20 cellular contexts compared by ENCODE assay signal in the genomic region with DNA sequence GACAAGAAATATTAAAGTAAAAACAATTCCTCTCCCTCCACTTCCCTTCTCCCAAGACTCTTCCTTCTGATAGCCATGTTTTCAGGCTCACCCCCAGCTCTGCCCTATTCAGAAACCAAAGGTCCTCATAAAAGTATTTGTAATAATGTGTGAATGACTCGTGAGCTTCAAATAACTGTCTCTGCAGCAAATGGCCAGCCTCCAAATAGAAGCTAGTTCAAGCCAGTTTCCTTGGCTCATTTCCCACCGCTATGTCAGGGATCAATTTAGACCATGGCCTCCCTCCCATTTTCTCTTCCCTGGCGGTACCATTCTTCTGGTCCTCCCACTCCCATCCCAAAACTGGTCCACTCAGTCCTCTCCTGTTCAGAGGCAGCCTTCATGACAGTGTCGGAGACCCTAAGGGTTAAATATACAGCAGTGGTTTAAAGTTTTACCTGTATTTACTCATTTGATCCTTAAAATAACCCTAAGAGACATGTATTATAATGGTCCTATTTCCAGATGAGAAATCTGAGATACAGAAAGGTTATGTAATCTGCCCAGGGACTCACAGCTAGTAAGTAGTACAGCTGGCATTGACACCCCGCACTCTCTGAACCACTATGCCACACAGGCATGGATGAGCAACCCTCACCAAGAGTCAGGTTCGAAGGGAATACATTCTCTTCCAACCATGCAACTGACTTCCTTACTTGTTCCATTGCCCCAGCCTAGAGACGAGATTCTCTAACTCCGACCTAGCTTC. TPM values are rescaled to one million over a fixed set of nuclear protein-coding genes. Genes with fewer than 3 reads are reported as not detected.
A peak's percentile ranks its signal among the peaks of the same experiment; 100 is the strongest.
DNase-seq lines count a peak whose midpoint lies in the region; ATAC-seq and TF ChIP-seq lines count a peak whose summit lies in the region.
"Had no signal": no experiment of that assay in that cellular context is flagged by ENCODE, and none has a peak within 500 bp of the region (broad histone marks: within the 10 kb centered on the region; RNA-seq: fewer than 3 reads in every experiment).

No MANE protein-coding gene starts in this region.

- no peaks in the 10 kb centered on the region for H3K79me2 ChIP-seq in GM23248 (ENCODE audit: insufficient read depth)

- WGBS in GM23248 (ENCODE audit: low coverage in 1 of 2, low lambda C conversion rate in 2 of 2, missing lambda C conversion rate in 2 of 2), 2 experiments: 62 to 65% methylated on average over 8 of the region's 8 CpGs
- WGBS in stomach, 5 donors: 74 to 83% (median 79%) methylated on average over 8 of the region's 8 CpGs

- H3K27me3 ChIP-seq in GM23248 (replicated peaks; ENCODE audit: insufficient read depth): no peaks in the 10 kb centered on the region
- H3K27me3 ChIP-seq in stomach: no peaks in the 10 kb centered on the region
- H3K27me3 ChIP-seq: foreskin keratinocyte, right lobe of liver had no signal

- H3K4me3 ChIP-seq in GM23248: no peak overlapping the region
- H3K4me3 ChIP-seq in NB4 (ENCODE audit: low read depth, low read length): no peak overlapping the region
- H3K4me3 ChIP-seq in stomach: no peak overlapping the region
- H3K4me3 ChIP-seq: mucosa of descending colon, right lobe of liver had no signal

- H3K9me3 Mint-ChIP-seq in memory B cell: no peaks in the 10 kb centered on the region

- in situ Hi-C loops in GM23248 (cut with MboI): no loop called here

- no peaks in the 10 kb centered on the region for H3K9me3 ChIP-seq in GM23248 (ENCODE audit: low read depth)
- no peaks in the 10 kb centered on the region for H3K9me3 ChIP-seq in stomach
- H3K9me3 ChIP-seq: mucosa of descending colon, right lobe of liver had no signal

- no peaks in the 10 kb centered on the region for H3K27me3 Mint-ChIP-seq in memory B cell

- H3K9ac ChIP-seq in GM23248: no peak overlapping the region

- H3K4me1 ChIP-seq in GM23248 (ENCODE audit: insufficient read depth): peaks cover 24% of the 10 kb centered on the region
- peaks cover 0 to 25% (median 3%) of the 10 kb centered on the region in 4 donors for H3K4me1 ChIP-seq in stomach
- H3K4me1 ChIP-seq: foreskin keratinocyte, right lobe of liver had no signal

- no peaks in the 10 kb centered on the region for H4K20me1 ChIP-seq in GM23248 (ENCODE audit: insufficient read depth)

- H3K4me3 Mint-ChIP-seq in memory B cell: no peak overlapping the region

- H2AFZ ChIP-seq in GM23248: no peak overlapping the region

- peaks cover 12% of the 10 kb centered on the region for H3K4me1 Mint-ChIP-seq in memory B cell

- peak; percentile 62 for DNase-seq in GM23248
- DNase-seq in NB4 (ENCODE audit: low read depth): peak; percentile 68
- DNase-seq in memory B cell (ENCODE audit: low spot score in 2 of 2): no peak
- no peak for DNase-seq in stomach
- no peak for DNase-seq in UCSD-AML1 (lab: John Stamatoyannopoulos, UW; ENCODE audit: unreplicated experiment)
- DNase-seq in stimulated activated naive CD8-positive, alpha-beta T cell treated with anti-CD3 and anti-CD28 coated beads, Interleukin-15, Interleukin-2, amounts not matched to agents 100 U/mL and 50 U/mL, for 24 hours: no peak
- no peak for DNase-seq in SKM-1 treated with dmso at 0.1 percent for 144 hours (lab: John Stamatoyannopoulos, UW; ENCODE audit: unreplicated experiment)
- DNase-seq: activated CD4-positive, alpha-beta T cell treated with anti-CD3 and anti-CD28 coated beads for 4 hours; activated effector memory CD4-positive, alpha-beta T cell treated with anti-CD3 and anti-CD28 coated beads, Interleukin-2, amount 50 U/mL, for 16 hours; foreskin keratinocyte; GDM1; H7; left colon; mucosa of descending colon; NCI-H1092 treated with DMSO at 0.1 percent for 48 hours; occipital lobe; OCI-M1; right lobe of liver; stimulated activated CD4-positive, alpha-beta T cell treated with anti-CD3 and anti-CD28 coated beads, Interleukin-2, amount 100 ng/mL, for 24 hours had no signal

- H3K27ac Mint-ChIP-seq in memory B cell: peak overlapping the region; percentile 49

- ATAC-seq in memory B cell (ENCODE audit: low read depth): no peak
- no peak for ATAC-seq in stimulated activated naive CD8-positive, alpha-beta T cell treated with anti-CD3 and anti-CD28 coated beads, Interleukin-15, Interleukin-2, amounts not matched to agents 100 U/mL and 50 U/mL, for 24 hours
- ATAC-seq: foreskin keratinocyte, HepG2, left colon, mucosa of descending colon, right lobe of liver had no signal

- no peaks in the 10 kb centered on the region for H3K9me2 ChIP-seq in GM23248 (ENCODE audit: insufficient read depth)

- intact Hi-C loops in stomach (cut with DNase I; ENCODE audit: low total_unique reads): no loop called here

- no peak overlapping the region for H3K4me2 ChIP-seq in GM23248 (ENCODE audit: unreplicated experiment)

- H3K27ac ChIP-seq in GM23248: no peak overlapping the region
- H3K27ac ChIP-seq in stomach: peak overlapping the region in 3 of 5 donors; percentile 55 to 62 (median 61)
- H3K27ac ChIP-seq: foreskin keratinocyte had no signal

- H3K36me3 Mint-ChIP-seq in memory B cell: no peaks in the 10 kb centered on the region

- TF ChIP-seq EP300 in stomach (IDR thresholded peaks at IDR 0.05): no peak

- TF ChIP-seq CTCF in NB4 (IDR thresholded peaks at IDR 0.05; ENCODE audit: low read depth, low read length) (no peak), stomach (IDR thresholded peaks at IDR 0.05) (no peak)

- H3F3A ChIP-seq in GM23248 (ENCODE audit: insufficient read depth): peaks cover 14% of the 10 kb centered on the region; the same call in 1 of the 2 replicates

- H3K36me3 ChIP-seq in GM23248 (ENCODE audit: low read depth) (no peaks in the 10 kb centered on the region), stomach (no peaks in the 10 kb centered on the region)
- H3K36me3 ChIP-seq: right lobe of liver had no signal

- no peak for TF ChIP-seq POLR2A in NB4 (IDR thresholded peaks at IDR 0.05; ENCODE audit: extremely low read depth, insufficient read length)
- no peak for TF ChIP-seq POLR2A in stomach (IDR thresholded peaks at IDR 0.05)

RNA-seq across cellular contexts. Expression of gene GAS7, which starts 42.9 kb away (rescaled TPM):
- total RNA-seq in GM23248 (2014; rRNA removed; shearing (Covaris generic)): 13.4 and 15.0 TPM in 2 replicates
- 6.7 TPM in 2 replicates for polyA plus RNA-seq in GM23248 (2016; fragmentation: Nextera tagmentation; extraction: Ambion mirVana)
- 100 to 1,000 TPM in 1 of 5 donors, 10 to 100 TPM in 4; 24.5 to 185 (median 42.9) TPM for total RNA-seq in stomach
- 10 to 100 TPM in 1 of 3 donors, 1 to 10 TPM in 2; 4.1 to 21.2 (median 9.0) TPM for polyA plus RNA-seq in stomach

Comparison
In these comparisons a context has a peak if more than half of its experiments do, and no peak if none do; other contexts are left out.
1. DNase-seq: peak in GM23248 (single experiment) and NB4 (single experiment); none in memory B cell (0 of 2), stomach (single experiment), UCSD-AML1 (single experiment), stimulated activated naive CD8-positive, alpha-beta T cell treated with anti-CD3 and anti-CD28 coated beads, Interleukin-15, Interleukin-2, amounts not matched to agents 100 U/mL and 50 U/mL, for 24 hours (single experiment) and SKM-1 treated with dmso at 0.1 percent for 144 hours (single experiment).